22 cellular contexts compared by ENCODE assay signal in the genomic region with DNA sequence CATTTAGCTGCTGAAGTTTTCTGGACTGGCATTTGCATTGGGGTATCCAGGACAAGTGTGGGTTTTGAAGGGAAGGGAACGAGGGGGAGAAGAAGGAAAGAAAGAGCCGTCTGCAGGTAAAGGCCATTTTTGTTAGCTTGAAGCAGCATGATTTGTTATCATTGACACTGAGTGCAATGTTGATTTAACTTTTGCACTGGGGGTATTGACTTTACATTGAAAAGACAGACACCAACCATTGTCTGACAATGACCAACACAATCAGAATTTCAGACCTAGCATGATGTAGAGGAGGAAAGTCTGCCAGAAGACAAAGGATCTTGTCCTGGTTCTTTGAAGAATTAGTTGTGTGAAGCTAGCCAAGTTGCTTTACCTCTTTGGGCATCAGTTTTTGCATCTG.
"Had no signal": no experiment of that assay in that cellular context is flagged by ENCODE, and none has a peak within 500 bp of the region (broad histone marks: within the 10 kb centered on the region; RNA-seq: fewer than 3 reads in every experiment).

No MANE protein-coding gene starts in this region.

- ATAC-seq: gastroesophageal sphincter, heart left ventricle, left ventricle myocardium superior, lower lobe of right lung, mucosa of descending colon had no signal

- H3K4me2 ChIP-seq: hepatocyte had no signal

- H3K27me3 ChIP-seq: dorsolateral prefrontal cortex, esophagus muscularis mucosa, foreskin keratinocyte, gastroesophageal sphincter, heart left ventricle, left lung had no signal

- H3K36me3 ChIP-seq: esophagus muscularis mucosa, gastroesophageal sphincter, heart left ventricle, left lung, lower lobe of right lung had no signal

- H3K27ac ChIP-seq: coronary artery, dorsolateral prefrontal cortex, esophagus muscularis mucosa, foreskin keratinocyte, gastroesophageal sphincter, heart left ventricle, hepatocyte, left lung, lower lobe of right lung had no signal

- H3K79me2 ChIP-seq: hepatocyte had no signal

- FAIRE-seq: colon, endothelial cell of umbilical vein, frontal cortex had no signal

- H3K9me3 ChIP-seq: esophagus muscularis mucosa, gastroesophageal sphincter, heart left ventricle, left lung, lower lobe of right lung, mucosa of descending colon had no signal

- DNase-seq: dermis blood vessel endothelial cell; dorsolateral prefrontal cortex; effector CD4-positive, alpha-beta T cell; effector memory CD4-positive, alpha-beta T cell; foreskin keratinocyte; heart left ventricle; hypothalamus; immature natural killer cell; islet precursor cell; left cardiac atrium; left lung; left ventricle myocardium superior; lower lobe of right lung; mesenchymal stem cell; mucosa of descending colon had no signal

- H2AFZ ChIP-seq: hepatocyte had no signal

- H3K4me3 ChIP-seq: coronary artery, dorsolateral prefrontal cortex, esophagus muscularis mucosa, gastroesophageal sphincter, heart left ventricle, hepatocyte, left lung, lower lobe of right lung, mucosa of descending colon had no signal

- H3K4me1 ChIP-seq: esophagus muscularis mucosa, gastroesophageal sphincter, heart left ventricle, left lung, lower lobe of right lung had no signal
